In the genomic region with DNA sequence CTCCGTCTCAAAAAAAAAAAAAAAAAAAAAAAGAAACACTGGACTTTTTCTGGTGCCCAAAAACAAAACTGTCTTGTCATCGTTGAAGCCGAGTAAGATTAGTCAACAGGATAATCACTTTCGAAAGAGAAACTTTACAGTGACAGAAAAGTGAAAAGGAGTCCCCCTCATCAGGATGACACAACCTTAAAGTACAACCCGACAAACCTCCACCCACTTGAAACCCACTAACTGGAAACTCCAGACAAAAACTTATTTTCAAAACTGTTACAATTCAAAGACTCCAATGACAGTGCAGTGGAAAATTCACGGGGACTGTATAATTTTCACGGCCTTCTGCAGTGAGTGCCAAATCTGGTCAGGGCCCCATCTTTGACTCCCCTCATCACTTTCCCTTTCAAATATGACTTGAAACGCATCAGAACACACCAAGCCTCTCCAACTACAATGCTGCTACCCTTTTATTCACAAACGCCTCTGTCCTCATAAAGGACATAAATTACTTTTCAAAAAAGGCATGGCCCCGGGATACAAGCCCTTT, we compare ENCODE assay signal across 8 cellular contexts. TPM values are rescaled to one million over a fixed set of nuclear protein-coding genes. Genes with fewer than 3 reads are reported as not detected.
DNase-seq lines count a peak whose midpoint lies in the region; ATAC-seq, FAIRE-seq and TF ChIP-seq lines count a peak whose summit lies in the region.

No MANE protein-coding gene starts in this region.

- no peak for FAIRE-seq in A549 (lab: Jason Lieb, UNC)

- H3K4me1 Mint-ChIP-seq in T-helper 2 cell treated with Interferon-gamma antibody and Interleukin-4, amounts not matched to agents 5 μg/mL and 100 μg/mL, for 36 hours (ENCODE audit: low read depth), result peaks cover 39% of the 10 kb centered on the region
- peaks cover 22 to 33% of the 10 kb centered on the region in 2 donors for H3K4me1 Mint-ChIP-seq in natural killer cell

- TF ChIP-seq POLR2A in A549 (IDR thresholded peaks at IDR 0.05; ENCODE audit: low read length) (no peak), tibial nerve (IDR thresholded peaks at IDR 0.05) (no peak)

- peak overlapping the region; percentile 87 for H3K27ac Mint-ChIP-seq in T-helper 2 cell treated with Interferon-gamma antibody and Interleukin-4, amounts not matched to agents 5 μg/mL and 100 μg/mL, for 36 hours
- peak overlapping the region; percentile 93 to 94 for H3K27ac Mint-ChIP-seq in natural killer cell

- TF ChIP-seq EP300 in A549 (IDR thresholded peaks at IDR 0.05), result no peak
- TF ChIP-seq EP300 in tibial nerve (IDR thresholded peaks at IDR 0.05), result no peak

- no peak for TF ChIP-seq CTCF in A549 (IDR thresholded peaks at IDR 0.05)
- no peak for TF ChIP-seq CTCF in natural killer cell (IDR thresholded peaks at IDR 0.05)
- TF ChIP-seq CTCF in tibial nerve (IDR thresholded peaks at IDR 0.05), result no peak

- H3K4me2 ChIP-seq in A549, result peak overlapping the region; percentile 73

- no peak for TF ChIP-seq RAD21 in A549 (conservative IDR thresholded peaks at IDR 0.05 in 1 of 2, IDR thresholded peaks at IDR 0.05 in 1 of 2)

- H3K9me3 Mint-ChIP-seq in T-helper 2 cell treated with Interferon-gamma antibody and Interleukin-4, amounts not matched to agents 5 μg/mL and 100 μg/mL, for 36 hours, result no peaks in the 10 kb centered on the region
- no peaks in the 10 kb centered on the region for H3K9me3 Mint-ChIP-seq in natural killer cell

- H3K27me3 ChIP-seq in ectodermal cell (ENCODE audit: control insufficient read depth, insufficient read depth, low read length, poor library complexity, severe bottlenecking) (no peaks in the 10 kb centered on the region), tibial nerve (no peaks in the 10 kb centered on the region)

- H3K4me1 ChIP-seq in A549 (peaks cover 32% of the 10 kb centered on the region), ectodermal cell (ENCODE audit: control insufficient read depth, insufficient read depth, low read length) (no peaks in the 10 kb centered on the region), tibial nerve (peaks cover 0 to 53% (median 12%) of the 10 kb centered on the region in 4 donors)

- 14% methylated on average over 10 of the region's 10 CpGs for WGBS in A549 (ENCODE audit: missing lambda C conversion rate)
- WGBS in ectodermal cell, 2 experiments, result 36 to 44% methylated on average over 10 of the region's 10 CpGs
- 5 to 7% methylated on average over 10 of the region's 10 CpGs for WGBS in tibial nerve, 2 donors

- ATAC-seq in A549 (peak in 1 of 2 experiments; percentile 12; a peak in 3 of 6 replicates), GM19023 (IDR thresholded peaks at IDR 0.05; ENCODE audit: unreplicated experiment) (peak; percentile 56), HG03280 (IDR thresholded peaks at IDR 0.05; ENCODE audit: unreplicated experiment) (peak; percentile 66), natural killer cell (peak; percentile 76 to 85 (median 77))

- H3K27ac ChIP-seq in A549 (peak overlapping the region; percentile 91 to 96), ectodermal cell (ENCODE audit: insufficient read depth, low read depth, low read length, poor library complexity, severe bottlenecking) (peak overlapping the region; percentile 36), tibial nerve (peak overlapping the region; percentile 94 to 98 (median 96))

- intact Hi-C loops in natural killer cell (cut with micrococcal nuclease), result loop anchor here (1.0 kb wide), 3 partner anchors 50 to 196 kb away; partner anchors contain the start of gene TMEM41B

- H3K27me3 Mint-ChIP-seq in T-helper 2 cell treated with Interferon-gamma antibody and Interleukin-4, amounts not matched to agents 5 μg/mL and 100 μg/mL, for 36 hours (ENCODE audit: low read depth), result peaks cover 24% of the 10 kb centered on the region
- H3K27me3 Mint-ChIP-seq in natural killer cell (ENCODE audit: low read depth in 2 of 2), result no peaks in the 10 kb centered on the region

- peaks cover 3% of the 10 kb centered on the region for H3K36me3 Mint-ChIP-seq in T-helper 2 cell treated with Interferon-gamma antibody and Interleukin-4, amounts not matched to agents 5 μg/mL and 100 μg/mL, for 36 hours (ENCODE audit: low read depth)
- no peaks in the 10 kb centered on the region for H3K36me3 Mint-ChIP-seq in natural killer cell

- DNase-seq in A549 (ENCODE audit: low read depth in 1 of 2, low spot score in 1 of 2) (peak; percentile 22 to 39), natural killer cell (peak; percentile 37), tibial nerve (ENCODE audit: low spot score in 2 of 2) (no peak), NCI-H146 (lab: John Stamatoyannopoulos, UW) (no peak)
- peak; percentile 73 for DNase-seq in T-helper 2 cell treated with Interferon-gamma antibody and Interleukin-4, amounts not matched to agents 5 μg/mL and 100 μg/mL, for 36 hours (ENCODE audit: low spot score)

- H3K9me3 ChIP-seq in A549, result no peaks in the 10 kb centered on the region
- no peaks in the 10 kb centered on the region for H3K9me3 ChIP-seq in ectodermal cell (ENCODE audit: control insufficient read depth, low read length)
- H3K9me3 ChIP-seq in tibial nerve, result no peaks in the 10 kb centered on the region

- H3K4me3 Mint-ChIP-seq in T-helper 2 cell treated with Interferon-gamma antibody and Interleukin-4, amounts not matched to agents 5 μg/mL and 100 μg/mL, for 36 hours, result peak overlapping the region; percentile 92
- H3K4me3 Mint-ChIP-seq in natural killer cell, result peak overlapping the region; percentile 94

- no peaks in the 10 kb centered on the region for H3K36me3 ChIP-seq in ectodermal cell (ENCODE audit: control insufficient read depth, insufficient read depth, low read length)
- H3K36me3 ChIP-seq in tibial nerve, result no peaks in the 10 kb centered on the region

- CTCF ChIA-PET in A549 (lab: Yijun Ruan, JAX), result interaction anchor here (0.9 to 1.8 kb wide), 4 partner anchors 10 to 243 kb away, joined by 3 to 5 read pairs (median 4); no protein-coding TSS in a partner anchor

- peak overlapping the region; percentile 76 for H3K4me3 ChIP-seq in A549
- peak overlapping the region; percentile 92 for H3K4me3 ChIP-seq in ectodermal cell (ENCODE audit: insufficient read depth, low read depth, low read length)
- H3K4me3 ChIP-seq in tibial nerve, result peak overlapping the region; percentile 88 to 96 (median 91)

- POLR2A ChIA-PET in A549 (lab: Yijun Ruan, JAX), result interaction anchor here (1.5 kb wide), 1 partner anchor 121 kb away, joined by 10 read pairs; the partner anchor contains the start of gene IPO7

TF ChIP-seq in A549, 52 proteins besides CTCF, POLR2A, EP300 and RAD21 (continues in another document):
- TF ChIP-seq HOXB5 (CRISPR knock-in tag; IDR thresholded peaks at IDR 0.05) (no peak), JUNB (IDR thresholded peaks at IDR 0.05) (no peak), KDM1A (IDR thresholded peaks at IDR 0.05; ENCODE audit: low read depth) (0 out of 2 replicates have a peak, but pooled peaks have one; percentile 37), RCOR1 (IDR thresholded peaks at IDR 0.05; ENCODE audit: low read depth, low read length) (no peak), RFX5 (IDR thresholded peaks at IDR 0.05) (no peak), ATOH8 (CRISPR knock-in tag; IDR thresholded peaks at IDR 0.05; ENCODE audit: low read depth) (no peak), CBX2 (IDR thresholded peaks at IDR 0.05; ENCODE audit: borderline replicate concordance, low read depth) (no peak), NR3C1 (IDR thresholded peaks at IDR 0.05) (no peak), SREBF2 (IDR thresholded peaks at IDR 0.05) (no peak), ESRRA (IDR thresholded peaks at IDR 0.05; ENCODE audit: borderline replicate concordance, low read length) (no peak), HMGXB4 (CRISPR knock-in tag; IDR thresholded peaks at IDR 0.05; ENCODE audit: borderline replicate concordance) (no peak)

RNA-seq across cellular contexts. Expression of gene DENND5A, which starts 1.2 kb away (rescaled TPM):
- polyA plus RNA-seq in A549 (2011; rRNA removed) (88.7 and 120 TPM in 2 replicates), A549 (2017; fragmentation: RNase III; extraction: RNeasy Plus Mini Kit Qiagen cat#74134 plus additional on column Dnase treatment) (35.7 to 41.5 TPM (median 36.6 TPM) in 3 replicates)
- 93.3 and 114 TPM in 2 replicates for polyA plus RNA-seq in A549 (2012; cell fraction: cytosol; rRNA removed)
- 79.9 and 89.7 TPM in 2 replicates for polyA plus RNA-seq in A549 (2012; cell fraction: nucleus; rRNA removed)
- polyA minus RNA-seq in A549 (2011; rRNA and poly(A)+ RNA removed), result 241 and 328 TPM in 2 replicates
- 113 TPM for polyA plus RNA-seq in ectodermal cell (2013, experiment 1 of 4)
- polyA plus RNA-seq in ectodermal cell (2013, experiment 2 of 4), result 94.5 TPM
- polyA plus RNA-seq in ectodermal cell (2013, experiment 3 of 4), result 99.3 TPM
- 98.4 TPM for polyA plus RNA-seq in ectodermal cell (2013, experiment 4 of 4)
- total RNA-seq in natural killer cell (10 to 100 TPM; 23.8 to 42.5 (median 38.7) TPM), tibial nerve (100 to 1,000 TPM; 110 to 134 (median 118) TPM)

RNA-seq across cellular contexts. Expression of gene TMEM41B, which starts 50.5 kb away (rescaled TPM):
- polyA plus RNA-seq in A549 (2011; rRNA removed), result 57.7 and 71.4 TPM in 2 replicates
- polyA plus RNA-seq in A549 (2012; cell fraction: cytosol; rRNA removed), result 30.9 and 40.0 TPM in 2 replicates
- 43.4 and 51.2 TPM in 2 replicates for polyA plus RNA-seq in A549 (2012; cell fraction: nucleus; rRNA removed)
- 38.6 to 51.6 TPM (median 47.0 TPM) in 3 replicates for polyA plus RNA-seq in A549 (2017; fragmentation: RNase III; extraction: RNeasy Plus Mini Kit Qiagen cat#74134 plus additional on column Dnase treatment)
- 23.1 and 25.4 TPM in 2 replicates for polyA minus RNA-seq in A549 (2011; rRNA and poly(A)+ RNA removed)
- polyA plus RNA-seq in ectodermal cell (2013, experiment 1 of 4), result 50.5 TPM
- polyA plus RNA-seq in ectodermal cell (2013, experiment 2 of 4), result 59.5 TPM
- polyA plus RNA-seq in ectodermal cell (2013, experiment 3 of 4), result 31.0 TPM
- polyA plus RNA-seq in ectodermal cell (2013, experiment 4 of 4), result 33.6 TPM
- total RNA-seq in natural killer cell, result 10 to 100 TPM; 28.1 to 37.0 (median 34.0) TPM
- total RNA-seq in tibial nerve, result 10 to 100 TPM; 26.0 to 31.2 (median 28.9) TPM

Comparison
In these comparisons a context has a peak if more than half of its experiments do, and no peak if none do; other contexts are left out.
1. DNase-seq: peak in A549 (2 of 2), T-helper 2 cell treated with Interferon-gamma antibody and Interleukin-4, amounts not matched to agents 5 μg/mL and 100 μg/mL, for 36 hours (single experiment) and natural killer cell (single experiment); none in tibial nerve (0 of 2) and NCI-H146 (single experiment).
2. H3K27ac ChIP-seq: peak in every context shown above with its lines; median percentile 96 in tibial nerve; 94 in A549; 36 in ectodermal cell.
3. Peak in every context shown above with its lines, with median percentiles within 50 percentile points of each other: H3K4me3 ChIP-seq.